In genomic region chr12:109092484-109093021, GRCh38 we compare ENCODE assay signal across 8 cellular contexts. TPM values are rescaled to one million over a fixed set of nuclear protein-coding genes. Genes with fewer than 3 reads are reported as not detected.
DNase-seq lines count a peak whose midpoint lies in the region; ATAC-seq and TF ChIP-seq lines count a peak whose summit lies in the region.

No MANE protein-coding gene starts in this region.

- peak overlapping the region; percentile 85 for H3K4me3 Mint-ChIP-seq in activated naive CD4-positive, alpha-beta T cell treated with anti-CD3 and anti-CD28 coated beads for 36 hours
- peak overlapping the region; percentile 94 for H3K4me3 Mint-ChIP-seq in activated naive CD8-positive, alpha-beta T cell treated with anti-CD3 and anti-CD28 coated beads for 36 hours

- no peak for TF ChIP-seq CTCF in right lobe of liver (IDR thresholded peaks at IDR 0.05)
- TF ChIP-seq CTCF in upper lobe of right lung (IDR thresholded peaks at IDR 0.05): no peak

- H3K4me1 Mint-ChIP-seq in activated naive CD4-positive, alpha-beta T cell treated with anti-CD3 and anti-CD28 coated beads for 36 hours (ENCODE audit: low read depth): peaks cover 44% of the 10 kb centered on the region
- peaks cover 30% of the 10 kb centered on the region for H3K4me1 Mint-ChIP-seq in activated naive CD8-positive, alpha-beta T cell treated with anti-CD3 and anti-CD28 coated beads for 36 hours

- TF ChIP-seq POLR2A in right lobe of liver (IDR thresholded peaks at IDR 0.05): no peak

- ATAC-seq in right lobe of liver (no peak), upper lobe of right lung (no peak), HG03439 (IDR thresholded peaks at IDR 0.05; ENCODE audit: unreplicated experiment) (no peak), GM19035 (IDR thresholded peaks at IDR 0.05; ENCODE audit: unreplicated experiment) (no peak)

- H3K27me3 Mint-ChIP-seq in activated naive CD4-positive, alpha-beta T cell treated with anti-CD3 and anti-CD28 coated beads for 36 hours (ENCODE audit: low read depth): no peaks in the 10 kb centered on the region
- H3K27me3 Mint-ChIP-seq in activated naive CD8-positive, alpha-beta T cell treated with anti-CD3 and anti-CD28 coated beads for 36 hours: no peaks in the 10 kb centered on the region

- CTCF ChIA-PET in activated naive CD4-positive, alpha-beta T cell treated with anti-CD3 and anti-CD28 coated beads for 36 hours (lab: Charles Lee): interaction anchor here (0.5 to 5.4 kb wide), 12 partner anchors 28 to 519 kb away, joined by 3 to 41 read pairs (median 4); partner anchors contain the start of gene DAO

- H3K36me3 Mint-ChIP-seq in activated naive CD4-positive, alpha-beta T cell treated with anti-CD3 and anti-CD28 coated beads for 36 hours (ENCODE audit: low read depth): peaks cover 27% of the 10 kb centered on the region
- peaks cover 19% of the 10 kb centered on the region for H3K36me3 Mint-ChIP-seq in activated naive CD8-positive, alpha-beta T cell treated with anti-CD3 and anti-CD28 coated beads for 36 hours

- intact Hi-C loops in activated naive CD4-positive, alpha-beta T cell treated with anti-CD3 and anti-CD28 coated beads for 36 hours (cut with micrococcal nuclease): loop anchor here (1.0 to 5.0 kb wide), 12 partner anchors 40 to 575 kb away; partner anchors contain the start of genes CORO1C, FICD, SELPLG and SSH1
- intact Hi-C loops in right lobe of liver (cut with DNase I) (loop anchor here in 1 of 2 donors (5.0 kb wide), 1 partner anchor 40 kb away; the partner anchor contains the start of gene USP30), upper lobe of right lung (cut with DNase I) (no loop called here)

- H3K27ac ChIP-seq in right lobe of liver (peak overlapping the region in 2 of 3 donors; percentile 65), upper lobe of right lung (peak overlapping the region; percentile 78)

- no peaks in the 10 kb centered on the region for H3K9me3 Mint-ChIP-seq in activated naive CD4-positive, alpha-beta T cell treated with anti-CD3 and anti-CD28 coated beads for 36 hours
- no peaks in the 10 kb centered on the region for H3K9me3 Mint-ChIP-seq in activated naive CD8-positive, alpha-beta T cell treated with anti-CD3 and anti-CD28 coated beads for 36 hours

- H3K9me3 ChIP-seq in right lobe of liver: no peaks in the 10 kb centered on the region
- no peaks in the 10 kb centered on the region for H3K9me3 ChIP-seq in upper lobe of right lung

- WGBS in right lobe of liver (ENCODE audit: insufficient coverage, low coverage, low lambda C conversion rate, missing lambda C conversion rate): 19% methylated on average over 6 of the region's 6 CpGs

- H3K27ac Mint-ChIP-seq in activated naive CD4-positive, alpha-beta T cell treated with anti-CD3 and anti-CD28 coated beads for 36 hours: peak overlapping the region; percentile 81
- H3K27ac Mint-ChIP-seq in activated naive CD8-positive, alpha-beta T cell treated with anti-CD3 and anti-CD28 coated beads for 36 hours: peak overlapping the region; percentile 89

- peaks cover 0 to 43% (median 5%) of the 10 kb centered on the region in 4 donors for H3K4me1 ChIP-seq in right lobe of liver
- peaks cover 18% of the 10 kb centered on the region for H3K4me1 ChIP-seq in upper lobe of right lung

- DNase-seq in activated naive CD4-positive, alpha-beta T cell treated with anti-CD3 and anti-CD28 coated beads for 36 hours: no peak
- no peak for DNase-seq in activated naive CD4-positive, alpha-beta T cell treated with Interleukin-2 at 50 U/mL for 16 hours
- no peak for DNase-seq in activated naive CD8-positive, alpha-beta T cell treated with anti-CD3 and anti-CD28 coated beads for 36 hours
- DNase-seq in right lobe of liver (no peak), upper lobe of right lung (no peak), HPDE6-E6E7 (ENCODE audit: extremely low spot score) (no peak)

- H3K36me3 ChIP-seq in right lobe of liver: peaks cover 0 to 11% (median 4%) of the 10 kb centered on the region in 4 donors
- H3K36me3 ChIP-seq in upper lobe of right lung: peaks cover 24% of the 10 kb centered on the region

- H3K4me3 ChIP-seq in right lobe of liver (peak overlapping the region; percentile 40 to 65 (median 55)), upper lobe of right lung (peak overlapping the region; percentile 61)

- H3K27me3 ChIP-seq in right lobe of liver (no peaks in the 10 kb centered on the region), upper lobe of right lung (no peaks in the 10 kb centered on the region)

RNA-seq across cellular contexts. Expression of gene ALKBH2, which starts 0.7 kb away (rescaled TPM):
- total RNA-seq in activated naive CD4-positive, alpha-beta T cell treated with anti-CD3 and anti-CD28 coated beads for 36 hours: 10 to 100 TPM; 31.1 to 32.7 TPM
- total RNA-seq in activated naive CD8-positive, alpha-beta T cell treated with anti-CD3 and anti-CD28 coated beads for 36 hours: 10 to 100 TPM; 43.8 to 46.3 TPM
- total RNA-seq in right lobe of liver (10 to 100 TPM in 4 of 6 experiments, 1 to 10 TPM in 2; 6.1 to 19.3 (median 17.1) TPM), upper lobe of right lung (10.1 TPM)

RNA-seq across cellular contexts. Expression of gene UNG, which starts 4.8 kb away (rescaled TPM):
- total RNA-seq in activated naive CD4-positive, alpha-beta T cell treated with anti-CD3 and anti-CD28 coated beads for 36 hours: 10 to 100 TPM; 58.2 to 64.0 TPM
- 10 to 100 TPM; 90.2 to 99.1 TPM for total RNA-seq in activated naive CD8-positive, alpha-beta T cell treated with anti-CD3 and anti-CD28 coated beads for 36 hours
- total RNA-seq in right lobe of liver (10 to 100 TPM; 16.3 to 42.7 (median 21.2) TPM), upper lobe of right lung (18.2 TPM)

RNA-seq across cellular contexts. Expression of gene ACACB, which starts 23.8 kb away (rescaled TPM):
- total RNA-seq in activated naive CD4-positive, alpha-beta T cell treated with anti-CD3 and anti-CD28 coated beads for 36 hours: 10 to 100 TPM; 11.0 to 11.8 TPM
- total RNA-seq in activated naive CD8-positive, alpha-beta T cell treated with anti-CD3 and anti-CD28 coated beads for 36 hours: 1 to 10 TPM; 7.8 to 8.8 TPM
- total RNA-seq in right lobe of liver (100 to 1,000 TPM; 107 to 237 (median 187) TPM), upper lobe of right lung (35.2 TPM)

RNA-seq across cellular contexts. Expression of gene USP30, which starts 40.2 kb away (rescaled TPM):
- total RNA-seq in activated naive CD4-positive, alpha-beta T cell treated with anti-CD3 and anti-CD28 coated beads for 36 hours: 10 to 100 TPM; 11.0 to 11.5 TPM
- 1 to 10 TPM; 5.5 to 9.3 TPM for total RNA-seq in activated naive CD8-positive, alpha-beta T cell treated with anti-CD3 and anti-CD28 coated beads for 36 hours
- 10 to 100 TPM in 3 of 6 experiments, 1 to 10 TPM in 3; 6.4 to 17.6 (median 11.0) TPM for total RNA-seq in right lobe of liver
- total RNA-seq in upper lobe of right lung: 13.6 TPM
